In genomic region chr10:10330481-10330880, GRCh38 we compare ENCODE assay signal across 23 cellular contexts.
A peak's percentile ranks its signal among the peaks of the same experiment; 100 is the strongest.
DNase-seq lines count a peak whose midpoint lies in the region; ATAC-seq and TF ChIP-seq lines count a peak whose summit lies in the region.
"Had no signal": no experiment of that assay in that cellular context is flagged by ENCODE, and none has a peak within 500 bp of the region (broad histone marks: within the 10 kb centered on the region; RNA-seq: fewer than 3 reads in every experiment).

No MANE protein-coding gene starts in this region.

- TF ChIP-seq POLR2A in prostate gland (IDR thresholded peaks at IDR 0.05): no peak
- no peak for TF ChIP-seq POLR2A in testis (IDR thresholded peaks at IDR 0.05)

- H3K27ac ChIP-seq in prostate gland: no peak overlapping the region
- H3K27ac ChIP-seq in testis: no peak overlapping the region
- H3K27ac ChIP-seq: HL-60, Peyer's patch, SJSA1 had no signal

- H3K36me3 ChIP-seq in prostate gland (no peaks in the 10 kb centered on the region), testis (ENCODE audit: low read depth, missing control alignments) (no peaks in the 10 kb centered on the region)
- H3K36me3 ChIP-seq: MG63, Peyer's patch, SJSA1 had no signal

- DNase-seq in NCI-H2107 treated with DMSO at 0.1 percent for 48 hours (lab: John Stamatoyannopoulos, UW; ENCODE audit: unreplicated experiment) (peak; percentile 3), NCI-H2107 (lab: John Stamatoyannopoulos, UW) (no peak), amniotic epithelial cell (ENCODE audit: low read depth) (peak; percentile 3), fibroblast of the conjunctiva (ENCODE audit: low read depth) (peak; percentile 53), stromal cell of bone marrow (ENCODE audit: low read depth) (peak; percentile 13), prostate gland (ENCODE audit: low spot score) (no peak), testis (no peak)
- DNase-seq: 8988T; CD4-positive, CD25-positive, alpha-beta regulatory T cell; COR-L47; DMS 273 treated with DMSO at 0.1 percent for 48 hours; DND-41; H7; MG63; NCI-H1048; NCI-H1436 treated with DMSO at 0.1 percent for 48 hours; NCI-H2171 treated with DMSO at 0.1 percent for 48 hours; NCI-H446; NK-92 treated with Interleukin-12 subunit alpha and Interleukin-12 subunit beta, amount 100 ng/mL, for 24 hours; Peyer's patch had no signal

- intact Hi-C loops in prostate gland (cut with DNase I): no loop called here
- intact Hi-C loops in testis (cut with DNase I; ENCODE audit: low total_unique reads): no loop called here

- H3K4me1 ChIP-seq in prostate gland (replicated peaks) (no peaks in the 10 kb centered on the region), testis (no peaks in the 10 kb centered on the region)
- H3K4me1 ChIP-seq: Peyer's patch, SJSA1 had no signal

- no peaks in the 10 kb centered on the region for H3K9me3 ChIP-seq in prostate gland
- no peaks in the 10 kb centered on the region for H3K9me3 ChIP-seq in testis
- H3K9me3 ChIP-seq: MG63, Peyer's patch, SJSA1 had no signal

- no peak for ATAC-seq in HG03097 (IDR thresholded peaks at IDR 0.05; ENCODE audit: low FRiP score, unreplicated experiment)

- no peaks in the 10 kb centered on the region for H3K27me3 ChIP-seq in prostate gland (replicated peaks; ENCODE audit: insufficient read depth)
- no peaks in the 10 kb centered on the region for H3K27me3 ChIP-seq in testis
- H3K27me3 ChIP-seq: MG63, Peyer's patch, SJSA1 had no signal

- H3K4me3 ChIP-seq in prostate gland: no peak overlapping the region
- H3K4me3 ChIP-seq in testis: no peak overlapping the region
- H3K4me3 ChIP-seq: MG63, Peyer's patch, SJSA1 had no signal

- 26% methylated on average over 5 of the region's 5 CpGs for WGBS in prostate gland
- WGBS in testis, 2 donors: 79 to 83% methylated on average over 5 of the region's 5 CpGs

- TF ChIP-seq CTCF in prostate gland (IDR thresholded peaks at IDR 0.05) (no peak), testis (IDR thresholded peaks at IDR 0.05) (no peak)

Comparison
In these comparisons a context has a peak if more than half of its experiments do, and no peak if none do; other contexts are left out.
1. DNase-seq: peak in NCI-H2107 treated with DMSO at 0.1 percent for 48 hours (single experiment), amniotic epithelial cell (single experiment), fibroblast of the conjunctiva (single experiment) and stromal cell of bone marrow (single experiment); none in NCI-H2107 (single experiment), prostate gland (single experiment) and testis (single experiment).